Comparison of ENCODE assay signal across 8 cellular contexts in the genomic region with DNA sequence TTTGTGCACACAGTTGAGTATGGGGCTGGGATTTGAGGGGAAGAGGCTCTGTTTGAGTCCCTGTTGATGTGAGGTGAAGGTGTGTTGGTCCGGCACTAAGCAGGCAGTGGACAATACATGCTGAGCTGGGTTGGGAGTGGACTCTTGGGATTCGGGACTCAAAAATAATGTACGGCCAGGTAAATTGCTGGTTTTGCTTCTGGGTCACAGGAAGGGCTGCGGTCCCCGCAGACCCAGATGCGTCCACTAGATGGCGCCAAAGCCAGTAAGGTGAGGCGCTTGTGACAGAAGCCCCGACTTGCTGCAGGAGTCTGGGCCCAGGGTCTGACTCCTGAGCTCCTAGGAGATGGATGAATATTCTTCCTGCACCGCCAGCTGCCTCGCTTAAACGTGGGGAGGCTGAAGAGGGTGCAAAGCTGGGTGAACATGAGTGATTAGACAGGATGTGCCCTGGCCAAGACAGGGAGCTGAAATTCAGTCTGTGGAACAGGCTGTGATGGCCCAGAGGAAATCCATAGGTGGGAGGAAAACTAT.
DNase-seq lines count a peak whose midpoint lies in the region; ATAC-seq and TF ChIP-seq lines count a peak whose summit lies in the region.

No MANE protein-coding gene starts in this region.

- no peak overlapping the region for H3K4me3 ChIP-seq in CD8-positive, alpha-beta memory T cell (ENCODE audit: low read length)
- no peak overlapping the region for H3K4me3 ChIP-seq in heart left ventricle

- peak; percentile 28 for ATAC-seq in GM21825 (IDR thresholded peaks at IDR 0.05; ENCODE audit: unreplicated experiment)
- peak; percentile 29 for ATAC-seq in activated naive CD8-positive, alpha-beta T cell treated with anti-CD3 and anti-CD28 coated beads, Interleukin-2, amount 10 ng/mL, durations not matched to agents 7 days and 5 days (ENCODE audit: low read depth)
- ATAC-seq in heart left ventricle: peak; percentile 37 to 69 (median 51)
- ATAC-seq in GM18858 (IDR thresholded peaks at IDR 0.05; ENCODE audit: unreplicated experiment): no peak

- TF ChIP-seq POLR2A in heart left ventricle (IDR thresholded peaks at IDR 0.05): no peak

- peaks cover 21 to 45% (median 35%) of the 10 kb centered on the region in 3 donors for H3K4me1 Mint-ChIP-seq in CD8-positive, alpha-beta memory T cell
- H3K4me1 Mint-ChIP-seq in activated naive CD8-positive, alpha-beta T cell treated with anti-CD3 and anti-CD28 coated beads, Interleukin-2, amount 10 ng/mL, durations not matched to agents 7 days and 5 days: peaks cover 16% of the 10 kb centered on the region

- no peaks in the 10 kb centered on the region for H3K27me3 ChIP-seq in CD8-positive, alpha-beta memory T cell (ENCODE audit: insufficient read depth, low read length, poor library complexity, severe bottlenecking)
- no peaks in the 10 kb centered on the region for H3K27me3 ChIP-seq in heart left ventricle

- no peaks in the 10 kb centered on the region for H3K36me3 Mint-ChIP-seq in CD8-positive, alpha-beta memory T cell
- no peaks in the 10 kb centered on the region for H3K36me3 Mint-ChIP-seq in activated naive CD8-positive, alpha-beta T cell treated with anti-CD3 and anti-CD28 coated beads, Interleukin-2, amount 10 ng/mL, durations not matched to agents 7 days and 5 days

- DNase-seq in CD8-positive, alpha-beta memory T cell: peak; percentile 74 to 88 (median 80)
- DNase-seq in NCI-H1436 treated with DMSO at 0.1 percent for 48 hours (lab: John Stamatoyannopoulos, UW) (peak; percentile 54), T-helper 1 cell (peak; percentile 61 to 87 (median 79)), heart left ventricle (peak; percentile 77 to 89 (median 82)), pulmonary artery endothelial cell (ENCODE audit: low read depth, low spot score) (peak; percentile 43)
- DNase-seq in activated naive CD8-positive, alpha-beta T cell treated with anti-CD3 and anti-CD28 coated beads, Interleukin-2, amount 10 ng/mL, durations not matched to agents 7 days and 5 days: peak; percentile 92

- H3K27me3 Mint-ChIP-seq in CD8-positive, alpha-beta memory T cell: peaks cover 1 to 6% of the 10 kb centered on the region in 2 donors
- H3K27me3 Mint-ChIP-seq in activated naive CD8-positive, alpha-beta T cell treated with anti-CD3 and anti-CD28 coated beads, Interleukin-2, amount 10 ng/mL, durations not matched to agents 7 days and 5 days: peaks cover 6% of the 10 kb centered on the region

- H3K4me1 ChIP-seq in CD8-positive, alpha-beta memory T cell (ENCODE audit: insufficient read depth, low read length): peaks cover 25% of the 10 kb centered on the region
- H3K4me1 ChIP-seq in heart left ventricle: peaks cover 0 to 26% (median 8%) of the 10 kb centered on the region in 12 donors

- intact Hi-C loops in heart left ventricle (cut with DNase I): loop anchor here (1.0 to 10.0 kb wide), 6 partner anchors 72 to 280 kb away; partner anchors contain the start of gene PARP1 (in 1 of the 10)

- no peak overlapping the region for H3K27ac ChIP-seq in CD8-positive, alpha-beta memory T cell (ENCODE audit: low read depth, low read length)
- no peak overlapping the region for H3K27ac ChIP-seq in heart left ventricle

- 1 to 6% (median 4%) methylated on average over 10 to 12 of the region's 12 CpGs for WGBS in heart left ventricle, 4 donors

- H3K4me3 Mint-ChIP-seq in CD8-positive, alpha-beta memory T cell: peak overlapping the region in 5 of 7 donors; percentile 21 to 41 (median 30)
- H3K4me3 Mint-ChIP-seq in activated naive CD8-positive, alpha-beta T cell treated with anti-CD3 and anti-CD28 coated beads, Interleukin-2, amount 10 ng/mL, durations not matched to agents 7 days and 5 days: peak overlapping the region; percentile 14

- peak; percentile 93 to 98 (median 97) for TF ChIP-seq CTCF in heart left ventricle (IDR thresholded peaks at IDR 0.05)

- H3K27ac Mint-ChIP-seq in CD8-positive, alpha-beta memory T cell: peak overlapping the region in 7 of 8 donors; percentile 27 to 98 (median 78)
- H3K27ac Mint-ChIP-seq in activated naive CD8-positive, alpha-beta T cell treated with anti-CD3 and anti-CD28 coated beads, Interleukin-2, amount 10 ng/mL, durations not matched to agents 7 days and 5 days: peak overlapping the region; percentile 0

- H3K9me3 ChIP-seq in CD8-positive, alpha-beta memory T cell (ENCODE audit: low read length): no peaks in the 10 kb centered on the region
- H3K9me3 ChIP-seq in heart left ventricle: no peaks in the 10 kb centered on the region

- H3K36me3 ChIP-seq in CD8-positive, alpha-beta memory T cell (ENCODE audit: insufficient read depth, low read length): no peaks in the 10 kb centered on the region
- no peaks in the 10 kb centered on the region for H3K36me3 ChIP-seq in heart left ventricle

- CTCF ChIA-PET in CD8-positive, alpha-beta memory T cell (lab: Charles Lee): interaction anchor here (0.7 to 5.7 kb wide), 41 partner anchors 8 to 657 kb away, joined by 3 to 149 read pairs (median 5); partner anchors contain the start of genes LIN9 and PARP1

- H3K9me3 Mint-ChIP-seq in CD8-positive, alpha-beta memory T cell: no peaks in the 10 kb centered on the region
- no peaks in the 10 kb centered on the region for H3K9me3 Mint-ChIP-seq in activated naive CD8-positive, alpha-beta T cell treated with anti-CD3 and anti-CD28 coated beads, Interleukin-2, amount 10 ng/mL, durations not matched to agents 7 days and 5 days

- POLR2A ChIA-PET in CD8-positive, alpha-beta memory T cell (lab: Charles Lee): interaction anchor here (1.1 to 1.6 kb wide), 2 partner anchors 63 to 77 kb away, joined by 3 to 6 read pairs; partner anchors contain the start of gene H3-3A
- POLR2A ChIA-PET in activated naive CD8-positive, alpha-beta T cell treated with anti-CD3 and anti-CD28 coated beads, Interleukin-2, amount 10 ng/mL, durations not matched to agents 7 days and 5 days (lab: Charles Lee): interaction anchor here (0.8 to 2.0 kb wide), 7 partner anchors 9 to 283 kb away, joined by 3 to 9 read pairs (median 5); partner anchors contain the start of genes H3-3A and PARP1
